2 cellular contexts compared by ENCODE assay signal in the genomic region with DNA sequence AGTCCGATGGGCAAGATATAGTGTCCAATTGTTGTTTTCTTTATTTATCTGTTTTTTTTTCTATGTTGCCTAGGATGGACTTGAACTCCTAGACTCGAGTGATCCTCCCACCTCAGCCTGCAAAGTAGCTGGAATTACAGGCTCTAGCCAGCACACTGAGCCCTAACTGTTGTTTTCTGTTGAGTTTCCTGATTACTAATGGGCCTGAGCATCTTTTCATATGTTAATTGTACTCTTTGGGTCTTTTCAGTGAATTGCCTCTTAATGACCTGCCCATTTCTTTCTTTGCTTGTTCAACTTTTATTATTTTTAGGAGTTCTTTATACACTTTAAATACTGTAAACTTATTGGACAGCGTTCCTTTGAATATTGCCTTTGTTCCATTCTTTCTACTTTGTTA.
A peak's percentile ranks its signal among the peaks of the same experiment; 100 is the strongest.
TF ChIP-seq lines count a peak whose summit lies in the region.

No MANE protein-coding gene starts in this region.

TF ChIP-seq in GM23338, 12 proteins besides CTCF, POLR2A, EP300 and RAD21 (continued from another document):
- no peak for TF ChIP-seq POLR2AphosphoS5 (IDR thresholded peaks at IDR 0.05; ENCODE audit: low read depth)

TF ChIP-seq in WTC11, 78 proteins besides CTCF, POLR2A, EP300 and RAD21 (continued from another document):
- TF ChIP-seq, protein P1, sequence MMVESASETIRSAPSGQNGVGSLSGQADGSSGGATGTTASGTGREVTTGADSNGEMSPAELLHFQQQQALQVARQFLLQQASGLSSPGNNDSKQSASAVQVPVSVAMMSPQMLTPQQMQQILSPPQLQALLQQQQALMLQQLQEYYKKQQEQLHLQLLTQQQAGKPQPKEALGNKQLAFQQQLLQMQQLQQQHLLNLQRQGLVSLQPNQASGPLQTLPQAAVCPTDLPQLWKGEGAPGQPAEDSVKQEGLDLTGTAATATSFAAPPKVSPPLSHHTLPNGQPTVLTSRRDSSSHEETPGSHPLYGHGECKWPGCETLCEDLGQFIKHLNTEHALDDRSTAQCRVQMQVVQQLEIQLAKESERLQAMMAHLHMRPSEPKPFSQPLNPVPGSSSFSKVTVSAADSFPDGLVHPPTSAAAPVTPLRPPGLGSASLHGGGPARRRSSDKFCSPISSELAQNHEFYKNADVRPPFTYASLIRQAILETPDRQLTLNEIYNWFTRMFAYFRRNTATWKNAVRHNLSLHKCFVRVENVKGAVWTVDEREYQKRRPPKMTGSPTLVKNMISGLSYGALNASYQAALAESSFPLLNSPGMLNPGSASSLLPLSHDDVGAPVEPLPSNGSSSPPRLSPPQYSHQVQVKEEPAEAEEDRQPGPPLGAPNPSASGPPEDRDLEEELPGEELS (CRISPR knock-in tag; IDR thresholded peaks at IDR 0.05) = 0 out of 2 replicates have a peak, but pooled peaks have one; percentile 22
